ENCODE assay signal across 11 cellular contexts in genomic region chr19:49878744-49879070, GRCh38. TPM values are rescaled to one million over a fixed set of nuclear protein-coding genes. Genes with fewer than 3 reads are reported as not detected.
DNase-seq lines count a peak whose midpoint lies in the region; ATAC-seq and TF ChIP-seq lines count a peak whose summit lies in the region.
"Had no signal": no experiment of that assay in that cellular context is flagged by ENCODE, and none has a peak within 500 bp of the region (broad histone marks: within the 10 kb centered on the region; RNA-seq: fewer than 3 reads in every experiment).

No MANE protein-coding gene starts in this region.

- ATAC-seq in activated naive CD8-positive, alpha-beta T cell treated with anti-CD3 and anti-CD28 coated beads, Interleukin-2, amount 50 U/mL, for 24 hours = no peak
- no peak for ATAC-seq in upper lobe of right lung
- ATAC-seq: sciatic nerve had no signal

- H3K27me3 ChIP-seq in liver (ENCODE audit: control insufficient read depth in 4 of 4, insufficient read depth in 4 of 4, low read length in 3 of 4) = no peaks in the 10 kb centered on the region
- no peaks in the 10 kb centered on the region for H3K27me3 ChIP-seq in upper lobe of right lung

- no peak for TF ChIP-seq CTCF in astrocyte of the spinal cord (IDR thresholded peaks at IDR 0.05; ENCODE audit: low read depth, low read length)
- TF ChIP-seq CTCF in liver (IDR thresholded peaks at IDR 0.05; ENCODE audit: low read depth, low read length, missing input control) = no peak
- no peak for TF ChIP-seq CTCF in upper lobe of right lung (IDR thresholded peaks at IDR 0.05)

- H3K4me1 Mint-ChIP-seq in activated naive CD8-positive, alpha-beta T cell treated with anti-CD3 and anti-CD28 coated beads for 36 hours = peaks cover 21% of the 10 kb centered on the region
- H3K4me1 Mint-ChIP-seq in activated naive CD8-positive, alpha-beta T cell treated with anti-CD3 and anti-CD28 coated beads, Interleukin-2, amount 50 U/mL, for 24 hours = peaks cover 30% of the 10 kb centered on the region

- H3K27me3 Mint-ChIP-seq in activated naive CD8-positive, alpha-beta T cell treated with anti-CD3 and anti-CD28 coated beads for 36 hours = no peaks in the 10 kb centered on the region
- H3K27me3 Mint-ChIP-seq in activated naive CD8-positive, alpha-beta T cell treated with anti-CD3 and anti-CD28 coated beads, Interleukin-2, amount 50 U/mL, for 24 hours = no peaks in the 10 kb centered on the region

- H3K27ac ChIP-seq in liver (ENCODE audit: low read depth in 1 of 2, low read length in 2 of 2) = peak overlapping the region; percentile 92 to 96
- no peak overlapping the region for H3K27ac ChIP-seq in upper lobe of right lung

- intact Hi-C loops in upper lobe of right lung (cut with DNase I) = no loop called here

- peaks cover 25% of the 10 kb centered on the region for H3K36me3 Mint-ChIP-seq in activated naive CD8-positive, alpha-beta T cell treated with anti-CD3 and anti-CD28 coated beads for 36 hours
- peaks cover 20% of the 10 kb centered on the region for H3K36me3 Mint-ChIP-seq in activated naive CD8-positive, alpha-beta T cell treated with anti-CD3 and anti-CD28 coated beads, Interleukin-2, amount 50 U/mL, for 24 hours (ENCODE audit: low read depth)

- H3K27ac Mint-ChIP-seq in activated naive CD8-positive, alpha-beta T cell treated with anti-CD3 and anti-CD28 coated beads for 36 hours = peak overlapping the region; percentile 42
- H3K27ac Mint-ChIP-seq in activated naive CD8-positive, alpha-beta T cell treated with anti-CD3 and anti-CD28 coated beads, Interleukin-2, amount 50 U/mL, for 24 hours = no peak overlapping the region

- no peak overlapping the region for H3K9ac ChIP-seq in liver (ENCODE audit: low read depth in 1 of 2, low read length in 2 of 2)

- WGBS in liver = 91% methylated on average over 9 of the region's 9 CpGs

- H3K4me1 ChIP-seq in liver (ENCODE audit: control insufficient read depth in 4 of 4, insufficient read depth in 4 of 4, low read length in 3 of 4) (peaks cover 2 to 37% (median 23%) of the 10 kb centered on the region in 4 donors), upper lobe of right lung (peaks cover 22% of the 10 kb centered on the region)

- in situ Hi-C loops in astrocyte of the spinal cord (cut with HindIII; ENCODE audit: low sequenced_read_pairs) = no loop called here

- no peak overlapping the region for H3K4me3 Mint-ChIP-seq in activated naive CD8-positive, alpha-beta T cell treated with anti-CD3 and anti-CD28 coated beads for 36 hours
- no peak overlapping the region for H3K4me3 Mint-ChIP-seq in activated naive CD8-positive, alpha-beta T cell treated with anti-CD3 and anti-CD28 coated beads, Interleukin-2, amount 50 U/mL, for 24 hours
- H3K4me3 Mint-ChIP-seq: CD14-positive monocyte had no signal

- no peaks in the 10 kb centered on the region for H3K9me3 Mint-ChIP-seq in activated naive CD8-positive, alpha-beta T cell treated with anti-CD3 and anti-CD28 coated beads for 36 hours
- H3K9me3 Mint-ChIP-seq in activated naive CD8-positive, alpha-beta T cell treated with anti-CD3 and anti-CD28 coated beads, Interleukin-2, amount 50 U/mL, for 24 hours = no peaks in the 10 kb centered on the region

- H3K36me3 ChIP-seq in liver (ENCODE audit: control insufficient read depth in 4 of 4, insufficient read depth in 3 of 4, low read depth in 1 of 4, low read length in 3 of 4) (peaks cover 27 to 37% (median 36%) of the 10 kb centered on the region in 4 donors), upper lobe of right lung (peaks cover 51% of the 10 kb centered on the region)

- no peak for TF ChIP-seq RAD21 in liver (IDR thresholded peaks at IDR 0.05)

- H3K4me3 ChIP-seq in astrocyte of the spinal cord (ENCODE audit: low read depth, low read length) = peak overlapping the region; percentile 100
- peak overlapping the region in 1 of 3 donors; percentile 58 for H3K4me3 ChIP-seq in liver (ENCODE audit: low read depth in 1 of 3, low read length in 3 of 3)
- peak overlapping the region; percentile 82 for H3K4me3 ChIP-seq in upper lobe of right lung

- H3K9me3 ChIP-seq in liver (ENCODE audit: control insufficient read depth in 4 of 4, low read length in 3 of 4) (no peaks in the 10 kb centered on the region), upper lobe of right lung (no peaks in the 10 kb centered on the region)

- DNase-seq in activated naive CD8-positive, alpha-beta T cell treated with anti-CD3 and anti-CD28 coated beads for 36 hours = no peak
- DNase-seq in activated naive CD8-positive, alpha-beta T cell treated with anti-CD3 and anti-CD28 coated beads, Interleukin-2, amount 50 U/mL, for 24 hours = no peak
- DNase-seq in astrocyte of the spinal cord (ENCODE audit: low read depth, low spot score) (no peak), upper lobe of right lung (no peak), iPS-NIHi7 (ENCODE audit: extremely low spot score) (no peak), RKO (ENCODE audit: low spot score) (no peak), NCI-H748 (lab: John Stamatoyannopoulos, UW; ENCODE audit: unreplicated experiment) (no peak)
- DNase-seq: NK-92 treated with Interleukin-12 subunit alpha and Interleukin-12 subunit beta, amount 100 ng/mL, for 24 hours had no signal

TF ChIP-seq in liver, 16 proteins besides CTCF, POLR2A, EP300 and RAD21:
- TF ChIP-seq JUND (IDR thresholded peaks at IDR 0.05) (no peak), ATF3 (IDR thresholded peaks at IDR 0.05) (no peak)
- TF ChIP-seq, protein P1, sequence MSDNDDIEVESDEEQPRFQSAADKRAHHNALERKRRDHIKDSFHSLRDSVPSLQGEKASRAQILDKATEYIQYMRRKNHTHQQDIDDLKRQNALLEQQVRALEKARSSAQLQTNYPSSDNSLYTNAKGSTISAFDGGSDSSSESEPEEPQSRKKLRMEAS (IDR thresholded peaks at IDR 0.05) = no peak
- TF ChIP-seq, protein P2, sequence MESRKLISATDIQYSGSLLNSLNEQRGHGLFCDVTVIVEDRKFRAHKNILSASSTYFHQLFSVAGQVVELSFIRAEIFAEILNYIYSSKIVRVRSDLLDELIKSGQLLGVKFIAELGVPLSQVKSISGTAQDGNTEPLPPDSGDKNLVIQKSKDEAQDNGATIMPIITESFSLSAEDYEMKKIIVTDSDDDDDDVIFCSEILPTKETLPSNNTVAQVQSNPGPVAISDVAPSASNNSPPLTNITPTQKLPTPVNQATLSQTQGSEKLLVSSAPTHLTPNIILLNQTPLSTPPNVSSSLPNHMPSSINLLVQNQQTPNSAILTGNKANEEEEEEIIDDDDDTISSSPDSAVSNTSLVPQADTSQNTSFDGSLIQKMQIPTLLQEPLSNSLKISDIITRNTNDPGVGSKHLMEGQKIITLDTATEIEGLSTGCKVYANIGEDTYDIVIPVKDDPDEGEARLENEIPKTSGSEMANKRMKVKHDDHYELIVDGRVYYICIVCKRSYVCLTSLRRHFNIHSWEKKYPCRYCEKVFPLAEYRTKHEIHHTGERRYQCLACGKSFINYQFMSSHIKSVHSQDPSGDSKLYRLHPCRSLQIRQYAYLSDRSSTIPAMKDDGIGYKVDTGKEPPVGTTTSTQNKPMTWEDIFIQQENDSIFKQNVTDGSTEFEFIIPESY (IDR thresholded peaks at IDR 0.05) = no peak

RNA-seq across cellular contexts. Expression of gene TBC1D17, which starts 1.2 kb away (rescaled TPM):
- 10 to 100 TPM; 22.6 to 24.0 TPM for total RNA-seq in activated naive CD8-positive, alpha-beta T cell treated with anti-CD3 and anti-CD28 coated beads for 36 hours
- 10 to 100 TPM; 11.3 to 14.9 TPM for total RNA-seq in liver
- polyA plus RNA-seq in liver = 10 to 100 TPM; 19.5 to 27.9 TPM
- total RNA-seq in upper lobe of right lung = 57.1 TPM

RNA-seq across cellular contexts. Expression of gene AKT1S1, which starts 1.6 kb away (rescaled TPM):
- 10 to 100 TPM; 21.0 to 22.7 TPM for total RNA-seq in activated naive CD8-positive, alpha-beta T cell treated with anti-CD3 and anti-CD28 coated beads for 36 hours
- 10 to 100 TPM in 1 of 2 donors, 1 to 10 TPM in 1; 6.8 to 10.3 TPM for total RNA-seq in liver
- 10 to 100 TPM; 15.4 to 43.9 TPM for polyA plus RNA-seq in liver
- 29.4 TPM for total RNA-seq in upper lobe of right lung

RNA-seq across cellular contexts. Expression of gene PNKP, which starts 11.3 kb away (rescaled TPM):
- 100 to 1,000 TPM in 1 of 2 experiments, 10 to 100 TPM in 1; 78.9 to 143 TPM for total RNA-seq in activated naive CD8-positive, alpha-beta T cell treated with anti-CD3 and anti-CD28 coated beads for 36 hours
- total RNA-seq in liver (10 to 100 TPM; 17.3 to 30.9 TPM), upper lobe of right lung (83.2 TPM)
- 10 to 100 TPM; 18.5 to 21.1 TPM for polyA plus RNA-seq in liver

RNA-seq across cellular contexts. Expression of gene IL4I1, which starts 18.0 kb away (rescaled TPM):
- total RNA-seq in activated naive CD8-positive, alpha-beta T cell treated with anti-CD3 and anti-CD28 coated beads for 36 hours = 1 to 10 TPM; 2.3 to 2.9 TPM
- total RNA-seq in liver (under 1 TPM; 0.08 to 0.75 TPM), upper lobe of right lung (1.8 TPM)
- under 1 TPM; 0.17 to 0.30 TPM for polyA plus RNA-seq in liver

RNA-seq across cellular contexts. Expression of gene PTOV1, which starts 27.7 kb away (rescaled TPM):
- 10 to 100 TPM; 73.9 to 76.4 TPM for total RNA-seq in activated naive CD8-positive, alpha-beta T cell treated with anti-CD3 and anti-CD28 coated beads for 36 hours
- 10 to 100 TPM; 38.0 to 40.7 TPM for total RNA-seq in liver
- 10 to 100 TPM; 41.9 to 52.3 TPM for polyA plus RNA-seq in liver
- total RNA-seq in upper lobe of right lung = 104 TPM
